ENCODE assay signal across 18 cellular contexts in the genomic region with DNA sequence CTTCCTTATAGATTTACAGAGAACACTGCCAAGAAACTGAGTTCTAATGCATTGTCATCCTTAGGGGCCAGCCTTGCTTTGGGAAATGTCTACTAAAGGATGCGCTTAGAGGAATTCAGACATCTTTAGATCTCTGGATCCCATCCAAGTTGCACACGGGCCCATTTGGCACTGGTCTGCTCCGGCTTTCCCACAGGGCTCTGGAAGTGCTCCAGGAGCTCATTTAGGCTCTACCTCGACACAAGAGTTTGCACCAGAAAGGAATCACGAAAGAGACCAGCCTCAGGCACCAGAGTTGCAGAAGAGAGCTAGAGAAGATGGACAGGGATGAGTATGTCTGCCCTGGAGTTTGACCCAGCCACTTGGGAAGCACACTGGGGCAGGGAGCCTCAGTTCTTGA.
"Had no signal": no experiment of that assay in that cellular context is flagged by ENCODE, and none has a peak within 500 bp of the region (broad histone marks: within the 10 kb centered on the region; RNA-seq: fewer than 3 reads in every experiment).

No MANE protein-coding gene starts in this region.

- H3K4me1 ChIP-seq: psoas muscle, right lobe of liver, spleen had no signal

- H3K27me3 ChIP-seq: brain microvascular endothelial cell, right lobe of liver, spleen had no signal

- H3K4me3 ChIP-seq: dorsolateral prefrontal cortex, lung, psoas muscle, right lobe of liver, spleen had no signal

- H3K27ac ChIP-seq: brain microvascular endothelial cell, dorsolateral prefrontal cortex, psoas muscle, right lobe of liver, spleen had no signal

- H3K36me3 ChIP-seq: brain microvascular endothelial cell, right lobe of liver, spleen had no signal

- H3K9me3 ChIP-seq: psoas muscle, right lobe of liver, spleen had no signal

- DNase-seq: activated CD4-positive, CD25-positive, alpha-beta regulatory T cell; activated effector memory CD4-positive, alpha-beta T cell treated with Interleukin-2 at 50 U/mL for 16 hours; activated T-cell treated with anti-CD3 and anti-CD28 coated beads, Interleukin-2, amount 50 U/mL, for 1 hour; brain microvascular endothelial cell; dorsolateral prefrontal cortex; foreskin melanocyte; head of caudate nucleus; left colon; naive thymus-derived CD4-positive, alpha-beta T cell; occipital lobe; psoas muscle; right lobe of liver; spleen; stimulated activated CD4-positive, alpha-beta T cell treated with anti-CD3 and anti-CD28 coated beads, Interleukin-1b, Interleukin-23, amount 100 ng/mL, for 48 hours; stimulated activated naive CD4-positive, alpha-beta T cell; substantia nigra; trophoblast cell had no signal
